18 cellular contexts compared by ENCODE assay signal in the genomic region with DNA sequence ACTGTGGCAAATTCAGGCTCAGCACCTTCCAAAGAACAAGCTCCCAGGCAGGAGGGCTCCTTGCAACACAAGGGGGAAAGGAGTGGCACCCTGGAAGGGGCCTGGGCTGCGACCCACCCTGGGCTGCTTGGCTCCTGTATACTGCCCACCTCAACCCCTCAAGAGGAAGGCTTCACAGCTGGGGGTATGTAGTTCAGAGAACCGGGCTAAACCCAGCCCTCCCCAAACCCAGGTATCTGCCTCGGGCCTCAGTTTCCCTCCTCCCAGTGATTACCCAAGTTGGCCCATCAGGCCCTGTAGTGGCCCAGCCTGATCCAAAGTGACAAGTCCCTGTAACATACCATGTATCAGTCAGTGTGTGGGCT. TPM values are rescaled to one million over a fixed set of nuclear protein-coding genes. Genes with fewer than 3 reads are reported as not detected.
DNase-seq lines count a peak whose midpoint lies in the region; ATAC-seq and TF ChIP-seq lines count a peak whose summit lies in the region.
"Had no signal": no experiment of that assay in that cellular context is flagged by ENCODE, and none has a peak within 500 bp of the region (broad histone marks: within the 10 kb centered on the region; RNA-seq: fewer than 3 reads in every experiment).

No MANE protein-coding gene starts in this region.

- H3K4me1 Mint-ChIP-seq in neural progenitor cell: peaks cover 75% of the 10 kb centered on the region
- H3K4me1 Mint-ChIP-seq: CD8-positive, alpha-beta memory T cell; central memory CD8-positive, alpha-beta T cell had no signal

- H3K4me2 ChIP-seq in neural progenitor cell: no peak overlapping the region

- intact Hi-C loops in right cardiac atrium (cut with DNase I) (no loop called here), heart right ventricle (cut with DNase I) (no loop called here), esophagus squamous epithelium (cut with DNase I) (no loop called here)

- H2AFZ ChIP-seq in neural progenitor cell (replicated peaks): no peak overlapping the region

- ATAC-seq in right cardiac atrium (no peak), heart right ventricle (no peak)
- ATAC-seq: activated naive CD8-positive, alpha-beta T cell treated with anti-CD3 and anti-CD28 coated beads, Interleukin-2, amount 50 U/mL, for 24 hours; effector memory CD8-positive, alpha-beta T cell had no signal

- H3K36me3 ChIP-seq in heart right ventricle: peaks cover 0 to 15% (median 0%) of the 10 kb centered on the region in 9 donors
- peaks cover 11 to 47% (median 17%) of the 10 kb centered on the region in 3 donors for H3K36me3 ChIP-seq in esophagus squamous epithelium
- H3K36me3 ChIP-seq in neural progenitor cell: no peaks in the 10 kb centered on the region
- H3K36me3 ChIP-seq: neutrophil had no signal

- H3K27ac Mint-ChIP-seq in neural progenitor cell: no peak overlapping the region
- H3K27ac Mint-ChIP-seq: activated CD4-positive, alpha-beta memory T cell treated with anti-CD3 and anti-CD28 coated beads for 36 hours; activated naive CD8-positive, alpha-beta T cell treated with anti-CD3 and anti-CD28 coated beads, Interleukin-2, amount 50 U/mL, for 24 hours; CD8-positive, alpha-beta memory T cell; effector memory CD8-positive, alpha-beta T cell had no signal

- peak overlapping the region; percentile 27 for H3K4me3 Mint-ChIP-seq in neural progenitor cell
- H3K4me3 Mint-ChIP-seq: activated CD4-positive, alpha-beta memory T cell treated with anti-CD3 and anti-CD28 coated beads for 36 hours; activated naive CD8-positive, alpha-beta T cell treated with anti-CD3 and anti-CD28 coated beads, Interleukin-2, amount 50 U/mL, for 24 hours; CD8-positive, alpha-beta memory T cell; central memory CD8-positive, alpha-beta T cell; effector memory CD8-positive, alpha-beta T cell had no signal

- H3K9me3 Mint-ChIP-seq in neural progenitor cell: no peaks in the 10 kb centered on the region
- H3K9me3 Mint-ChIP-seq: activated CD4-positive, alpha-beta memory T cell treated with anti-CD3 and anti-CD28 coated beads for 36 hours; activated naive CD8-positive, alpha-beta T cell treated with anti-CD3 and anti-CD28 coated beads, Interleukin-2, amount 50 U/mL, for 24 hours; CD8-positive, alpha-beta memory T cell; central memory CD8-positive, alpha-beta T cell; effector memory CD8-positive, alpha-beta T cell had no signal

- H3K4me1 ChIP-seq in right cardiac atrium (ENCODE audit: control insufficient read depth, insufficient read depth, low read length) (peaks cover 19% of the 10 kb centered on the region), heart right ventricle (peaks cover 22 to 72% (median 47%) of the 10 kb centered on the region in 9 donors), esophagus squamous epithelium (peaks cover 52 to 100% (median 60%) of the 10 kb centered on the region in 3 donors), neural progenitor cell (peaks cover 31% of the 10 kb centered on the region)

- TF ChIP-seq CTCF in heart right ventricle (IDR thresholded peaks at IDR 0.05) (no peak), esophagus squamous epithelium (IDR thresholded peaks at IDR 0.05) (no peak), neural progenitor cell (IDR thresholded peaks at IDR 0.05) (no peak), GM13976 (IDR thresholded peaks at IDR 0.05; ENCODE audit: borderline replicate concordance, control extremely low read depth, extremely low read depth, insufficient read depth, missing control alignments) (no peak)

- no peaks in the 10 kb centered on the region for H3K27me3 ChIP-seq in right cardiac atrium (ENCODE audit: control insufficient read depth, insufficient read depth)
- no peaks in the 10 kb centered on the region for H3K27me3 ChIP-seq in heart right ventricle
- H3K27me3 ChIP-seq in esophagus squamous epithelium: no peaks in the 10 kb centered on the region
- no peaks in the 10 kb centered on the region for H3K27me3 ChIP-seq in neural progenitor cell

- no peak overlapping the region for H3K4me3 ChIP-seq in right cardiac atrium (ENCODE audit: low read length)
- H3K4me3 ChIP-seq in heart right ventricle: no peak overlapping the region
- H3K4me3 ChIP-seq in esophagus squamous epithelium: no peak overlapping the region
- H3K4me3 ChIP-seq in neural progenitor cell: no peak overlapping the region
- H3K4me3 ChIP-seq: lung, skin epidermis had no signal

- H3K27ac ChIP-seq in right cardiac atrium (ENCODE audit: low read length) (peak overlapping the region; percentile 20), heart right ventricle (peak overlapping the region in 1 of 10 donors; percentile 55), esophagus squamous epithelium (peak overlapping the region; percentile 24 to 98 (median 72)), neural progenitor cell (no peak overlapping the region)
- H3K27ac ChIP-seq: neutrophil had no signal

- H3K9ac ChIP-seq in neural progenitor cell: no peak overlapping the region

- peaks cover 7% of the 10 kb centered on the region for H3K27me3 Mint-ChIP-seq in neural progenitor cell (ENCODE audit: insufficient read depth, low read depth)
- H3K27me3 Mint-ChIP-seq: activated naive CD8-positive, alpha-beta T cell treated with anti-CD3 and anti-CD28 coated beads, Interleukin-2, amount 50 U/mL, for 24 hours had no signal

- H3K79me2 ChIP-seq in neural progenitor cell (ENCODE audit: low read depth): peaks cover 17% of the 10 kb centered on the region

- peaks cover 10% of the 10 kb centered on the region for H4K20me1 ChIP-seq in neural progenitor cell (ENCODE audit: low read depth)

- no peak for DNase-seq in right cardiac atrium
- DNase-seq in heart right ventricle: no peak
- DNase-seq in esophagus squamous epithelium (lab: John Stamatoyannopoulos, UW): no peak
- no peak for DNase-seq in neural progenitor cell (ENCODE audit: low spot score)
- no peak for DNase-seq in globus pallidus (ENCODE audit: low spot score)
- DNase-seq in GM13976 (ENCODE audit: low spot score): no peak
- no peak for DNase-seq in NCI-H774 (lab: John Stamatoyannopoulos, UW)
- DNase-seq in mesenteric fat pad (ENCODE audit: low spot score): no peak
- DNase-seq: activated CD4-positive, alpha-beta memory T cell treated with anti-CD3 and anti-CD28 coated beads for 36 hours; activated naive CD8-positive, alpha-beta T cell treated with anti-CD3 and anti-CD28 coated beads, Interleukin-2, amount 50 U/mL, for 24 hours; CD8-positive, alpha-beta memory T cell; effector memory CD8-positive, alpha-beta T cell; trophoblast cell had no signal

- 93% methylated on average over 3 of the region's 3 CpGs for WGBS in right cardiac atrium
- WGBS in heart right ventricle, 2 donors: 89 to 93% methylated on average over 3 of the region's 3 CpGs
- WGBS in esophagus squamous epithelium, 2 donors: 94 to 100% methylated on average over 1 to 2 of the region's 3 CpGs

- in situ Hi-C loops in GM13976 (cut with MboI; ENCODE audit: low sequenced_read_pairs, unreplicated experiment): no loop called here

- peaks cover 2% of the 10 kb centered on the region for H3K36me3 Mint-ChIP-seq in neural progenitor cell
- H3K36me3 Mint-ChIP-seq: activated CD4-positive, alpha-beta memory T cell treated with anti-CD3 and anti-CD28 coated beads for 36 hours; CD8-positive, alpha-beta memory T cell had no signal

- no peaks in the 10 kb centered on the region for H3K9me3 ChIP-seq in right cardiac atrium (ENCODE audit: control insufficient read depth, low read length)
- H3K9me3 ChIP-seq in heart right ventricle: no peaks in the 10 kb centered on the region
- no peaks in the 10 kb centered on the region for H3K9me3 ChIP-seq in esophagus squamous epithelium
- H3K9me3 ChIP-seq in neural progenitor cell (ENCODE audit: low read depth): no peaks in the 10 kb centered on the region
- H3K9me3 ChIP-seq: neutrophil had no signal

- no peak for TF ChIP-seq POLR2A in esophagus squamous epithelium (IDR thresholded peaks at IDR 0.05)

- H3F3A ChIP-seq in neural progenitor cell (ENCODE audit: low read depth): peaks cover 22% of the 10 kb centered on the region

RNA-seq across cellular contexts. Expression of a gene that starts 7.5 kb away (rescaled TPM):
- 10 to 100 TPM; 27.5 to 32.4 (median 30.7) TPM for total RNA-seq in right cardiac atrium
- polyA plus RNA-seq in right cardiac atrium: 28.6 TPM
- 10 to 100 TPM; 10.9 to 49.3 (median 23.9) TPM for total RNA-seq in heart right ventricle
- 10 to 100 TPM; 17.7 to 64.7 TPM for polyA plus RNA-seq in heart right ventricle
- 100 to 1,000 TPM in 3 of 4 donors, 10 to 100 TPM in 1; 76.9 to 263 (median 112) TPM for total RNA-seq in esophagus squamous epithelium
- total RNA-seq in neural progenitor cell (ENCODE audit: low replicate concordance): 3.2 and 7.2 TPM in 2 replicates
- total RNA-seq in mesenteric fat pad: 3.3 TPM
- total RNA-seq: activated CD4-positive, alpha-beta memory T cell treated with anti-CD3 and anti-CD28 coated beads for 36 hours; CD8-positive, alpha-beta memory T cell had no signal
- polyA plus RNA-seq: CD8-positive, alpha-beta memory T cell had no signal

RNA-seq across cellular contexts. Expression of a gene that starts 11.7 kb away (rescaled TPM):
- total RNA-seq in right cardiac atrium (10 to 100 TPM; 45.9 to 52.4 (median 49.1) TPM), heart right ventricle (10 to 100 TPM; 11.9 to 32.5 (median 22.3) TPM), esophagus squamous epithelium (100 to 1,000 TPM in 1 of 4 donors, 10 to 100 TPM in 3; 26.9 to 208 (median 64.5) TPM), neural progenitor cell (ENCODE audit: low replicate concordance) (0.59 and 2.0 TPM in 2 replicates), mesenteric fat pad (1.7 TPM)
- polyA plus RNA-seq in right cardiac atrium (64.6 TPM), heart right ventricle (10 to 100 TPM; 17.7 to 48.6 TPM)
- polyA plus RNA-seq: CD8-positive, alpha-beta memory T cell had no signal

RNA-seq across cellular contexts. Expression of a gene that starts 44.9 kb away (rescaled TPM):
- 1 to 10 TPM in 1 of 4 donors, under 1 TPM in 3; 0.19 to 1.2 (median 0.88) TPM for total RNA-seq in right cardiac atrium
- 0.54 TPM for polyA plus RNA-seq in right cardiac atrium
- under 1 TPM in 4 of 10 donors, not detected in 6; 0.21 to 0.26 (median 0.24) TPM for total RNA-seq in heart right ventricle
- under 1 TPM in 1 of 2 donors, not detected in 1; 0.15 TPM for polyA plus RNA-seq in heart right ventricle
- total RNA-seq in esophagus squamous epithelium: 10 to 100 TPM; 18.4 to 25.6 (median 19.6) TPM
- total RNA-seq in neural progenitor cell (ENCODE audit: low replicate concordance): 1.1 TPM in 1 of 2 replicates, not detected in the other
- total RNA-seq in mesenteric fat pad: not detected
- total RNA-seq: A673; activated CD4-positive, alpha-beta memory T cell treated with anti-CD3 and anti-CD28 coated beads for 36 hours had no signal
